Comparison of ENCODE assay signal across 8 cellular contexts in genomic region chr12:57609781-57610552, GRCh38. TPM values are rescaled to one million over a fixed set of nuclear protein-coding genes. Genes with fewer than 3 reads are reported as not detected.
DNase-seq lines count a peak whose midpoint lies in the region; ATAC-seq and TF ChIP-seq lines count a peak whose summit lies in the region.

No MANE protein-coding gene starts in this region.

- TF ChIP-seq CTCF in fibroblast of mammary gland (conservative IDR thresholded peaks at IDR 0.05; ENCODE audit: control insufficient read depth, insufficient read depth, low read depth, low read length), result no peak
- TF ChIP-seq CTCF in natural killer cell (IDR thresholded peaks at IDR 0.05), result no peak

- H3K27ac ChIP-seq in aorta (ENCODE audit: low read depth in 1 of 2, low read length in 2 of 2), result peak overlapping the region; percentile 77 to 84

- no peak for DNase-seq in activated naive CD4-positive, alpha-beta T cell (lab: John Stamatoyannopoulos, UW)
- DNase-seq in fibroblast of mammary gland (ENCODE audit: low read depth), result no peak
- no peak for DNase-seq in natural killer cell
- no peak for DNase-seq in aorta
- no peak for DNase-seq in retina
- no peak for DNase-seq in kidney tubule cell (ENCODE audit: low spot score)
- DNase-seq in central memory CD4-positive, alpha-beta T cell, result no peak

- intact Hi-C loops in natural killer cell (cut with micrococcal nuclease), result no loop called here
- intact Hi-C loops in aorta (cut with DNase I), result no loop called here

- no peaks in the 10 kb centered on the region for H3K27me3 ChIP-seq in aorta (ENCODE audit: control insufficient read depth in 1 of 2, insufficient read depth in 2 of 2, low read length in 1 of 2)

- peaks cover 2% of the 10 kb centered on the region for H3K36me3 Mint-ChIP-seq in activated naive CD4-positive, alpha-beta T cell treated with anti-CD3 and anti-CD28 coated beads, Interleukin-2, amount 50 U/mL, for 24 hours
- no peaks in the 10 kb centered on the region for H3K36me3 Mint-ChIP-seq in natural killer cell

- WGBS in aorta, 2 donors, result 3 to 7% methylated on average over 32 to 34 of the region's 34 CpGs

- H3K4me1 Mint-ChIP-seq in activated naive CD4-positive, alpha-beta T cell treated with anti-CD3 and anti-CD28 coated beads, Interleukin-2, amount 50 U/mL, for 24 hours, result peaks cover 14% of the 10 kb centered on the region
- peaks cover 18 to 28% of the 10 kb centered on the region in 2 donors for H3K4me1 Mint-ChIP-seq in natural killer cell

- H3K4me3 Mint-ChIP-seq in activated naive CD4-positive, alpha-beta T cell treated with anti-CD3 and anti-CD28 coated beads, Interleukin-2, amount 50 U/mL, for 24 hours, result peak overlapping the region; percentile 79
- peak overlapping the region; percentile 85 for H3K4me3 Mint-ChIP-seq in natural killer cell

- H3K4me3 ChIP-seq in fibroblast of mammary gland (ENCODE audit: control insufficient read depth, low read depth, low read length) (peak overlapping the region; percentile 57), aorta (ENCODE audit: low read length in 2 of 2) (peak overlapping the region; percentile 23 to 86)

- H3K27me3 Mint-ChIP-seq in activated naive CD4-positive, alpha-beta T cell treated with anti-CD3 and anti-CD28 coated beads, Interleukin-2, amount 50 U/mL, for 24 hours, result peaks cover 1% of the 10 kb centered on the region
- no peaks in the 10 kb centered on the region for H3K27me3 Mint-ChIP-seq in natural killer cell (ENCODE audit: low read depth in 2 of 2)

- H3K4me1 ChIP-seq in aorta (ENCODE audit: control insufficient read depth in 1 of 2, insufficient read depth in 2 of 2, low read length in 2 of 2), result no peaks in the 10 kb centered on the region

- H3K9me3 Mint-ChIP-seq in activated naive CD4-positive, alpha-beta T cell treated with anti-CD3 and anti-CD28 coated beads, Interleukin-2, amount 50 U/mL, for 24 hours, result no peaks in the 10 kb centered on the region
- no peaks in the 10 kb centered on the region for H3K9me3 Mint-ChIP-seq in natural killer cell

- H3K27ac Mint-ChIP-seq in activated naive CD4-positive, alpha-beta T cell treated with anti-CD3 and anti-CD28 coated beads, Interleukin-2, amount 50 U/mL, for 24 hours, result no peak overlapping the region
- peak overlapping the region in 1 of 2 donors; percentile 2 for H3K27ac Mint-ChIP-seq in natural killer cell

- H3K9me3 ChIP-seq in aorta (ENCODE audit: control insufficient read depth, low read length), result no peaks in the 10 kb centered on the region

- no peak for ATAC-seq in natural killer cell
- peak; percentile 30 for ATAC-seq in aorta (ENCODE audit: low FRiP score)

- no peaks in the 10 kb centered on the region for H3K36me3 ChIP-seq in aorta (ENCODE audit: control insufficient read depth in 1 of 2, insufficient read depth in 2 of 2, low read length in 1 of 2)

RNA-seq across cellular contexts. Expression of gene ARHGEF25, which starts 1.3 kb away (rescaled TPM):
- total RNA-seq in natural killer cell, result 1 to 10 TPM; 3.1 to 6.5 (median 5.1) TPM
- total RNA-seq in aorta, result 10 to 100 TPM; 72.0 to 73.0 TPM
- polyA plus RNA-seq in aorta, result 100 to 1,000 TPM in 1 of 2 donors, 10 to 100 TPM in 1; 65.6 to 253 TPM

RNA-seq across cellular contexts. Expression of gene DTX3, which starts 5.3 kb away (rescaled TPM):
- 10 to 100 TPM; 65.1 to 81.1 (median 77.0) TPM for total RNA-seq in natural killer cell
- total RNA-seq in aorta, result 10 to 100 TPM; 47.2 to 47.4 TPM
- 100 to 1,000 TPM in 1 of 2 donors, 10 to 100 TPM in 1; 14.0 to 123 TPM for polyA plus RNA-seq in aorta

RNA-seq across cellular contexts. Expression of gene PIP4K2C, which starts 19.0 kb away (rescaled TPM):
- total RNA-seq in natural killer cell, result 10 to 100 TPM; 41.0 to 62.9 (median 52.0) TPM
- 10 to 100 TPM; 25.1 to 28.4 TPM for total RNA-seq in aorta
- polyA plus RNA-seq in aorta, result 10 to 100 TPM; 14.5 to 27.0 TPM

RNA-seq across cellular contexts. Expression of gene B4GALNT1, which starts 23.0 kb away (rescaled TPM):
- total RNA-seq in natural killer cell, result under 1 TPM; 0.38 to 0.59 (median 0.48) TPM
- total RNA-seq in aorta, result 1 to 10 TPM; 5.9 to 6.5 TPM
- 1 to 10 TPM; 1.0 to 2.9 TPM for polyA plus RNA-seq in aorta

Comparison
In these comparisons a context has a peak if more than half of its experiments do, and no peak if none do; other contexts are left out.
1. RNA of gene ARHGEF25, which starts 1.3 kb away (total RNA-seq): 72.0 to 73.0 TPM in aorta; 3.1 to 6.5 TPM in natural killer cell; every median in the first group is over 4 times any median in the second.